In genomic region chr5:72177538-72177937, GRCh38 we compare ENCODE assay signal across 18 cellular contexts.
DNase-seq lines count a peak whose midpoint lies in the region; ATAC-seq and TF ChIP-seq lines count a peak whose summit lies in the region.
"Had no signal": no experiment of that assay in that cellular context is flagged by ENCODE, and none has a peak within 500 bp of the region (broad histone marks: within the 10 kb centered on the region; RNA-seq: fewer than 3 reads in every experiment).

No MANE protein-coding gene starts in this region.

- POLR2A ChIA-PET in RWPE1 (lab: Yijun Ruan, JAX; ENCODE audit: low non-redundant PET), result no interaction called here

- CTCF ChIA-PET in RWPE1 (lab: Yijun Ruan, JAX), result interaction anchor here (1.3 kb wide), 1 partner anchor 11 kb away, joined by 7 read pairs; no protein-coding TSS in a partner anchor
- CTCF ChIA-PET in activated naive CD4-positive, alpha-beta T cell treated with anti-CD3 and anti-CD28 coated beads for 36 hours (lab: Charles Lee), result no interaction called here

- DNase-seq in RWPE1 (ENCODE audit: low spot score) (no peak), HK-2 (ENCODE audit: unreplicated experiment) (no peak), activated gamma-delta T cell treated with Interleukin-2 at 50 U/mL for 16 hours (no peak)
- DNase-seq in activated naive CD4-positive, alpha-beta T cell treated with anti-CD3 and anti-CD28 coated beads for 36 hours, result no peak
- DNase-seq: 8988T; activated CD4-positive, alpha-beta T cell treated with anti-CD3 and anti-CD28 coated beads, Interleukin-2, amount 50 U/mL, for 4 hours; activated T-cell treated with anti-CD3 and anti-CD28 coated beads, Interleukin-2, amount 50 U/mL, for 4 hours; DND-41; foreskin melanocyte; Kasumi-1; psoas muscle; SJCRH30 had no signal

- H3K27me3 ChIP-seq in ACC112 (ENCODE audit: insufficient read depth, low read length), result no peaks in the 10 kb centered on the region
- H3K27me3 ChIP-seq: SJCRH30 had no signal

- peaks cover 5% of the 10 kb centered on the region; the same call in 1 of the 2 replicates for H3K36me3 ChIP-seq in ACC112 (ENCODE audit: insufficient read depth, low read length)
- H3K36me3 ChIP-seq: SJCRH30 had no signal

- no peak overlapping the region for H3K4me3 ChIP-seq in ACC112 (ENCODE audit: low read depth, low read length)
- H3K4me3 ChIP-seq: psoas muscle, SJCRH30 had no signal

- TF ChIP-seq CTCF in RWPE1 (conservative IDR thresholded peaks at IDR 0.05; ENCODE audit: low read depth), result no peak

- peaks cover 29% of the 10 kb centered on the region for H3K4me1 ChIP-seq in ACC112 (ENCODE audit: control insufficient read depth, insufficient read depth, low read length, unreplicated experiment)
- H3K4me1 ChIP-seq: SJCRH30 had no signal

- H3K27me3 Mint-ChIP-seq in activated naive CD4-positive, alpha-beta T cell treated with anti-CD3 and anti-CD28 coated beads for 36 hours (ENCODE audit: low read depth), result peaks cover 23% of the 10 kb centered on the region

- H3K27ac ChIP-seq in ACC112 (ENCODE audit: low read depth, low read length), result 0 out of 2 replicates have a peak overlapping the region, but pooled peaks have one; percentile 5
- peak overlapping the region; percentile 90 for H3K27ac ChIP-seq in RWPE1
- H3K27ac ChIP-seq: psoas muscle, SJCRH30 had no signal

- H3K4me1 Mint-ChIP-seq in activated naive CD4-positive, alpha-beta T cell treated with anti-CD3 and anti-CD28 coated beads for 36 hours (ENCODE audit: low read depth), result no peaks in the 10 kb centered on the region
- H3K4me1 Mint-ChIP-seq: CD14-positive monocyte; central memory CD8-positive, alpha-beta T cell had no signal

- intact Hi-C loops in activated naive CD4-positive, alpha-beta T cell treated with anti-CD3 and anti-CD28 coated beads for 36 hours (cut with micrococcal nuclease), result no loop called here

- no peak overlapping the region for H2AFZ ChIP-seq in ACC112 (ENCODE audit: low read length, unreplicated experiment)

- no peak overlapping the region for H3K4me3 Mint-ChIP-seq in activated naive CD4-positive, alpha-beta T cell treated with anti-CD3 and anti-CD28 coated beads for 36 hours
- H3K4me3 Mint-ChIP-seq: activated T-cell treated with anti-CD3 and anti-CD28 coated beads, Interleukin-2, amount 50 U/mL, for 4 hours; CD14-positive monocyte; central memory CD8-positive, alpha-beta T cell had no signal

- peaks cover 59% of the 10 kb centered on the region for H3K79me2 ChIP-seq in ACC112 (ENCODE audit: control insufficient read depth, insufficient read depth, low read length, unreplicated experiment)

- H3K27ac Mint-ChIP-seq in activated naive CD4-positive, alpha-beta T cell treated with anti-CD3 and anti-CD28 coated beads for 36 hours, result no peak overlapping the region
- H3K27ac Mint-ChIP-seq: CD14-positive monocyte had no signal

- no peaks in the 10 kb centered on the region for H3K9me3 Mint-ChIP-seq in activated naive CD4-positive, alpha-beta T cell treated with anti-CD3 and anti-CD28 coated beads for 36 hours
- H3K9me3 Mint-ChIP-seq: activated T-cell treated with anti-CD3 and anti-CD28 coated beads, Interleukin-2, amount 50 U/mL, for 4 hours; central memory CD8-positive, alpha-beta T cell had no signal

- ATAC-seq in GM19452 (IDR thresholded peaks at IDR 0.05; ENCODE audit: unreplicated experiment) (peak; percentile 86), HG02763 (IDR thresholded peaks at IDR 0.05; ENCODE audit: unreplicated experiment) (peak; percentile 72), HG03280 (IDR thresholded peaks at IDR 0.05; ENCODE audit: unreplicated experiment) (no peak)
- ATAC-seq: activated T-cell treated with anti-CD3 and anti-CD28 coated beads, Interleukin-2, amount 50 U/mL, for 4 hours; psoas muscle had no signal

- no peaks in the 10 kb centered on the region for H3K36me3 Mint-ChIP-seq in activated naive CD4-positive, alpha-beta T cell treated with anti-CD3 and anti-CD28 coated beads for 36 hours (ENCODE audit: low read depth)
- H3K36me3 Mint-ChIP-seq: CD14-positive monocyte had no signal
